8 cellular contexts compared by ENCODE assay signal in genomic region chr11:65720237-65720934, GRCh38. TPM values are rescaled to one million over a fixed set of nuclear protein-coding genes. Genes with fewer than 3 reads are reported as not detected.
DNase-seq lines count a peak whose midpoint lies in the region; ATAC-seq and TF ChIP-seq lines count a peak whose summit lies in the region.

TSS of gene RNASEH2C (minus strand) at chr11:65720798. CDS start at chr11:65720758, 40 bp downstream.

- TF ChIP-seq CTCF in AG09309 (IDR thresholded peaks at IDR 0.05; ENCODE audit: control insufficient read depth, insufficient read depth, low read depth, low read length, missing control alignments) (no peak), choroid plexus epithelial cell (conservative IDR thresholded peaks at IDR 0.05; ENCODE audit: low read depth, low read length) (no peak)

- CTCF ChIA-PET in activated CD4-positive, alpha-beta T cell treated with anti-CD3 and anti-CD28 coated beads for 36 hours (lab: Charles Lee): interaction anchor here (0.5 to 5.8 kb wide), 15 partner anchors 7 to 646 kb away, joined by 3 to 37 read pairs (median 5); partner anchors contain the start of genes BANF1, CCDC85B, EIF1AD and FIBP

- in situ Hi-C loops in GM18951 (cut with MboI; ENCODE audit: low sequenced_read_pairs, unreplicated experiment): loop anchor here (10.0 to 25.0 kb wide), 2 partner anchors 104 to 267 kb away; no protein-coding TSS in a partner anchor

- peaks cover 39% of the 10 kb centered on the region for H3K36me3 Mint-ChIP-seq in activated CD4-positive, alpha-beta T cell treated with anti-CD3 and anti-CD28 coated beads for 36 hours (ENCODE audit: low read depth)

- H3K4me3 Mint-ChIP-seq in activated CD4-positive, alpha-beta T cell treated with anti-CD3 and anti-CD28 coated beads for 36 hours: peak within 1 kb of the TSS; percentile 84

- intact Hi-C loops in activated CD4-positive, alpha-beta T cell treated with anti-CD3 and anti-CD28 coated beads for 36 hours (cut with DNase I, micrococcal nuclease): loop anchor here (1.0 to 2.0 kb wide), 11 partner anchors 8 to 718 kb away; partner anchors contain the start of genes KAT5 (in 2 of the 2), AP5B1 (in 1 of the 2), BANF1 (in 1 of the 2) and C11orf68 (in 1 of the 2)

- peaks cover 23% of the 10 kb centered on the region for H3K4me1 Mint-ChIP-seq in activated CD4-positive, alpha-beta T cell treated with anti-CD3 and anti-CD28 coated beads for 36 hours

- peak; percentile 85 for ATAC-seq in HG03175 (IDR thresholded peaks at IDR 0.05; ENCODE audit: unreplicated experiment)
- ATAC-seq in activated CD4-positive, alpha-beta T cell treated with anti-CD3 and anti-CD28 coated beads for 36 hours: peak; percentile 94

- no peaks in the 10 kb centered on the region for H3K9me3 Mint-ChIP-seq in activated CD4-positive, alpha-beta T cell treated with anti-CD3 and anti-CD28 coated beads for 36 hours (ENCODE audit: low read depth)

- H3K27me3 Mint-ChIP-seq in activated CD4-positive, alpha-beta T cell treated with anti-CD3 and anti-CD28 coated beads for 36 hours: no peaks in the 10 kb centered on the region

- POLR2A ChIA-PET in activated CD4-positive, alpha-beta T cell treated with anti-CD3 and anti-CD28 coated beads for 36 hours (lab: Charles Lee): interaction anchor here (0.6 to 2.0 kb wide), 9 partner anchors 8 to 622 kb away, joined by 3 to 17 read pairs (median 3); partner anchors contain the start of genes KAT5 and SIPA1

- H3K27ac Mint-ChIP-seq in activated CD4-positive, alpha-beta T cell treated with anti-CD3 and anti-CD28 coated beads for 36 hours: peak within 1 kb of the TSS; percentile 88

- peak; percentile 45 for DNase-seq in AG09309 (ENCODE audit: low read depth)
- DNase-seq in NCI-H446 (lab: John Stamatoyannopoulos, UW): peak; percentile 86 to 93
- peak; percentile 92 for DNase-seq in activated CD4-positive, alpha-beta T cell treated with anti-CD3 and anti-CD28 coated beads for 36 hours
- DNase-seq in choroid plexus epithelial cell (ENCODE audit: low read depth): peak; percentile 88
- DNase-seq in kidney tubule cell (ENCODE audit: low spot score): peak; percentile 83
- peak; percentile 29 to 52 for DNase-seq in stimulated activated CD4-positive, alpha-beta T cell treated with anti-CD3 and anti-CD28 coated beads, Interleukin-1b, Interleukin-23, amount 100 ng/mL, for 1 hour (ENCODE audit: low read depth in 2 of 2)

- H3K4me3 ChIP-seq in AG09309 (ENCODE audit: control insufficient read depth, low read depth, low read length) (peak within 1 kb of the TSS; percentile 83), choroid plexus epithelial cell (ENCODE audit: low read depth, low read length) (peak within 1 kb of the TSS; percentile 91)

- TF ChIP-seq POLR2A in GM18951 (IDR thresholded peaks at IDR 0.05; ENCODE audit: extremely low read depth, insufficient read depth, insufficient read length): peak; percentile 91

RNA-seq across cellular contexts. Expression of gene RNASEH2C, which starts in this region (rescaled TPM):
- 10 to 100 TPM; 72.5 to 96.8 TPM for total RNA-seq in activated CD4-positive, alpha-beta T cell treated with anti-CD3 and anti-CD28 coated beads for 36 hours

Comparison
In these comparisons a context has a peak if more than half of its experiments do, and no peak if none do; other contexts are left out.
1. Peak in every context shown above with its lines: DNase-seq, ATAC-seq and H3K4me3 ChIP-seq.
2. DNase-seq: peak in every context shown above with its lines; median percentile 92 in activated CD4-positive, alpha-beta T cell treated with anti-CD3 and anti-CD28 coated beads for 36 hours; 90 in NCI-H446; 88 in choroid plexus epithelial cell; 83 in kidney tubule cell; 45 in AG09309; 40 in stimulated activated CD4-positive, alpha-beta T cell treated with anti-CD3 and anti-CD28 coated beads, Interleukin-1b, Interleukin-23, amount 100 ng/mL, for 1 hour.